Comparison of ENCODE assay signal across 1 cellular context in genomic region chr11:65288706-65289536, GRCh38.
TF ChIP-seq lines count a peak whose summit lies in the region.

No MANE protein-coding gene starts in this region.

TF ChIP-seq in IMR-90, 13 proteins besides CTCF, POLR2A, EP300 and RAD21 (continued from another document):
- no peak for TF ChIP-seq FOS (IDR thresholded peaks at IDR 0.05; ENCODE audit: low read depth, low read length)
